Comparison of ENCODE assay signal across 10 cellular contexts in genomic region chr6:157460182-157460999, GRCh38.
DNase-seq lines count a peak whose midpoint lies in the region; TF ChIP-seq lines count a peak whose summit lies in the region.
"Had no signal": no experiment of that assay in that cellular context is flagged by ENCODE, and none has a peak within 500 bp of the region (broad histone marks: within the 10 kb centered on the region; RNA-seq: fewer than 3 reads in every experiment).

No MANE protein-coding gene starts in this region.

- no peak overlapping the region for H3K23ac ChIP-seq in trophoblast cell (ENCODE audit: low read length)

- H3K4me1 ChIP-seq in HEK293 (ENCODE audit: control insufficient read depth, insufficient read depth, low read length), result peaks cover 11% of the 10 kb centered on the region
- H3K4me1 ChIP-seq in trophoblast cell (ENCODE audit: control insufficient read depth in 1 of 2, insufficient read depth in 2 of 2, low read length in 2 of 2), result peaks cover 6 to 25% of the 10 kb centered on the region in 2 experiments

- H3K4ac ChIP-seq in trophoblast cell (ENCODE audit: low read depth, low read length), result no peak overlapping the region

- no peak overlapping the region for H4K8ac ChIP-seq in trophoblast cell (ENCODE audit: low read depth, low read length)

- H2AK5ac ChIP-seq in trophoblast cell (ENCODE audit: low read length), result no peak overlapping the region

- no peak overlapping the region for H3K27ac ChIP-seq in HEK293 (ENCODE audit: extremely low read depth, low read depth, low read length)
- no peak overlapping the region for H3K27ac ChIP-seq in trophoblast cell (ENCODE audit: low read depth, low read length)

- CTCF ChIA-PET in activated CD4-positive, alpha-beta T cell treated with anti-CD3 and anti-CD28 coated beads, Interleukin-2, amount 10 ng/mL, durations not matched to agents 7 days and 5 days (lab: Charles Lee), result interaction anchor here (1.8 kb wide), 1 partner anchor 11 kb away, joined by 4 read pairs; no protein-coding TSS in a partner anchor
- CTCF ChIA-PET in HEK293 (lab: Yijun Ruan, JAX), result interaction anchor here (1.0 kb wide), 1 partner anchor 70 kb away, joined by 5 read pairs; no protein-coding TSS in a partner anchor
- CTCF ChIA-PET in activated CD4-positive, alpha-beta memory T cell treated with anti-CD3 and anti-CD28 coated beads, Interleukin-2, amount 10 ng/mL, durations not matched to agents 7 days and 5 days (lab: Charles Lee), result no interaction called here

- H2AFZ ChIP-seq in trophoblast cell (ENCODE audit: insufficient read depth, low read length, poor library complexity), result no peak overlapping the region

- peaks cover 6% of the 10 kb centered on the region for H3K79me1 ChIP-seq in trophoblast cell (ENCODE audit: low read length)

- H3K27ac Mint-ChIP-seq in activated CD4-positive, alpha-beta T cell treated with anti-CD3 and anti-CD28 coated beads, Interleukin-2, amount 10 ng/mL, durations not matched to agents 7 days and 5 days, result peak overlapping the region; percentile 58
- H3K27ac Mint-ChIP-seq in activated CD4-positive, alpha-beta memory T cell treated with anti-CD3 and anti-CD28 coated beads, Interleukin-2, amount 10 ng/mL, durations not matched to agents 7 days and 5 days, result peak overlapping the region; percentile 68
- H3K27ac Mint-ChIP-seq in type B pancreatic cell, result no peak overlapping the region

- peak overlapping the region; percentile 33 for H3K9ac ChIP-seq in trophoblast cell (ENCODE audit: low read length)

- TF ChIP-seq CTCF in HEK293 (tag by site-specific recombination; IDR thresholded peaks at IDR 0.05), result no peak
- TF ChIP-seq CTCF in type B pancreatic cell (conservative IDR thresholded peaks at IDR 0.05), result no peak

- peaks cover 13% of the 10 kb centered on the region for H3K36me3 Mint-ChIP-seq in activated CD4-positive, alpha-beta T cell treated with anti-CD3 and anti-CD28 coated beads, Interleukin-2, amount 10 ng/mL, durations not matched to agents 7 days and 5 days (ENCODE audit: low read depth)
- H3K36me3 Mint-ChIP-seq in activated CD4-positive, alpha-beta memory T cell treated with anti-CD3 and anti-CD28 coated beads, Interleukin-2, amount 10 ng/mL, durations not matched to agents 7 days and 5 days (ENCODE audit: low read depth), result peaks cover 8% of the 10 kb centered on the region
- H3K36me3 Mint-ChIP-seq in type B pancreatic cell, result no peaks in the 10 kb centered on the region

- no peak overlapping the region for H3K18ac ChIP-seq in trophoblast cell (ENCODE audit: low read length)

- no peaks in the 10 kb centered on the region for H3K9me3 ChIP-seq in HEK293 (ENCODE audit: control insufficient read depth, insufficient read depth, low read depth, low read length)
- no peaks in the 10 kb centered on the region for H3K9me3 ChIP-seq in trophoblast cell (ENCODE audit: insufficient read depth, low read depth, low read length)

- H3K4me3 Mint-ChIP-seq in activated CD4-positive, alpha-beta T cell treated with anti-CD3 and anti-CD28 coated beads, Interleukin-2, amount 10 ng/mL, durations not matched to agents 7 days and 5 days, result no peak overlapping the region
- no peak overlapping the region for H3K4me3 Mint-ChIP-seq in activated CD4-positive, alpha-beta memory T cell treated with anti-CD3 and anti-CD28 coated beads, Interleukin-2, amount 10 ng/mL, durations not matched to agents 7 days and 5 days
- no peak overlapping the region for H3K4me3 Mint-ChIP-seq in type B pancreatic cell

- POLR2A ChIA-PET in activated CD4-positive, alpha-beta T cell treated with anti-CD3 and anti-CD28 coated beads, Interleukin-2, amount 10 ng/mL, durations not matched to agents 7 days and 5 days (lab: Charles Lee), result no interaction called here
- POLR2A ChIA-PET in HEK293 (lab: Yijun Ruan, JAX), result interaction anchor here (0.6 to 1.3 kb wide), 2 partner anchors 137 to 384 kb away, joined by 3 to 8 read pairs; partner anchors contain the start of gene TMEM242
- POLR2A ChIA-PET in activated CD4-positive, alpha-beta memory T cell treated with anti-CD3 and anti-CD28 coated beads, Interleukin-2, amount 10 ng/mL, durations not matched to agents 7 days and 5 days (lab: Charles Lee), result interaction anchor here (1.4 to 2.9 kb wide), 2 partner anchors 76 to 81 kb away, joined by 6 to 8 read pairs; no protein-coding TSS in a partner anchor

- H3K4me3 ChIP-seq in HEK293 (ENCODE audit: low read depth, low read length), result no peak overlapping the region
- no peak overlapping the region for H3K4me3 ChIP-seq in trophoblast cell (ENCODE audit: low read depth, low read length)

- no peak overlapping the region for H3K14ac ChIP-seq in trophoblast cell (ENCODE audit: low read length)

- H3K27me3 ChIP-seq in trophoblast cell (ENCODE audit: insufficient read depth, low read length), result no peaks in the 10 kb centered on the region

- no peaks in the 10 kb centered on the region for H3K79me2 ChIP-seq in trophoblast cell (ENCODE audit: control insufficient read depth, insufficient read depth, low read length, poor library complexity)

- H3K4me1 Mint-ChIP-seq in activated CD4-positive, alpha-beta T cell treated with anti-CD3 and anti-CD28 coated beads, Interleukin-2, amount 10 ng/mL, durations not matched to agents 7 days and 5 days, result peaks cover 71% of the 10 kb centered on the region
- peaks cover 65% of the 10 kb centered on the region for H3K4me1 Mint-ChIP-seq in activated CD4-positive, alpha-beta memory T cell treated with anti-CD3 and anti-CD28 coated beads, Interleukin-2, amount 10 ng/mL, durations not matched to agents 7 days and 5 days
- peaks cover 39% of the 10 kb centered on the region for H3K4me1 Mint-ChIP-seq in type B pancreatic cell (ENCODE audit: unreplicated experiment)

- H4K12ac ChIP-seq in trophoblast cell (ENCODE audit: low read depth, low read length), result no peak overlapping the region

- H4K91ac ChIP-seq in trophoblast cell (ENCODE audit: low read depth, low read length), result no peak overlapping the region

- H2BK120ac ChIP-seq in trophoblast cell (ENCODE audit: insufficient read depth, low read length, poor library complexity), result no peak overlapping the region

- H3K36me3 ChIP-seq in HEK293 (ENCODE audit: control insufficient read depth in 2 of 2, insufficient read depth in 1 of 2, low read length in 2 of 2), result no peaks in the 10 kb centered on the region
- no peaks in the 10 kb centered on the region for H3K36me3 ChIP-seq in trophoblast cell (ENCODE audit: control insufficient read depth in 1 of 2, insufficient read depth in 2 of 2, low read length in 2 of 2)

- no peaks in the 10 kb centered on the region for H3K9me3 Mint-ChIP-seq in activated CD4-positive, alpha-beta T cell treated with anti-CD3 and anti-CD28 coated beads, Interleukin-2, amount 10 ng/mL, durations not matched to agents 7 days and 5 days
- no peaks in the 10 kb centered on the region for H3K9me3 Mint-ChIP-seq in activated CD4-positive, alpha-beta memory T cell treated with anti-CD3 and anti-CD28 coated beads, Interleukin-2, amount 10 ng/mL, durations not matched to agents 7 days and 5 days
- H3K9me3 Mint-ChIP-seq in type B pancreatic cell, result no peaks in the 10 kb centered on the region

- no peak overlapping the region for H2BK12ac ChIP-seq in trophoblast cell (ENCODE audit: low read length)

- no peak overlapping the region for H3K4me2 ChIP-seq in trophoblast cell (ENCODE audit: low read length)

- no peak overlapping the region for H2BK5ac ChIP-seq in trophoblast cell (ENCODE audit: low read depth, low read length, poor library complexity)

- H3K27me3 Mint-ChIP-seq in activated CD4-positive, alpha-beta T cell treated with anti-CD3 and anti-CD28 coated beads, Interleukin-2, amount 10 ng/mL, durations not matched to agents 7 days and 5 days, result no peaks in the 10 kb centered on the region
- H3K27me3 Mint-ChIP-seq in activated CD4-positive, alpha-beta memory T cell treated with anti-CD3 and anti-CD28 coated beads, Interleukin-2, amount 10 ng/mL, durations not matched to agents 7 days and 5 days, result no peaks in the 10 kb centered on the region
- peaks cover 5% of the 10 kb centered on the region for H3K27me3 Mint-ChIP-seq in type B pancreatic cell

- no CpG with 5 or more reads among the region's 9 CpGs for WGBS in trophoblast cell (ENCODE audit: extremely low coverage, insufficient coverage, insufficient read length)

- DNase-seq in activated CD4-positive, alpha-beta T cell treated with anti-CD3 and anti-CD28 coated beads, Interleukin-2, amount 10 ng/mL, durations not matched to agents 7 days and 5 days, result no peak
- no peak for DNase-seq in activated CD4-positive, alpha-beta T cell treated with anti-CD3 and anti-CD28 coated beads for 4 hours
- DNase-seq in activated CD4-positive, alpha-beta memory T cell treated with anti-CD3 and anti-CD28 coated beads, Interleukin-2, amount 10 ng/mL, durations not matched to agents 7 days and 5 days, result no peak
- DNase-seq in trophoblast cell (peak in 1 of 2 donors; percentile 39), type B pancreatic cell (ENCODE audit: extremely low spot score, unreplicated experiment) (no peak), Ammon's horn (ENCODE audit: low spot score) (no peak)
- DNase-seq in stimulated activated naive CD4-positive, alpha-beta T cell (lab: John Stamatoyannopoulos, UW), result no peak
- DNase-seq: anterior cingulate cortex, NCI-H2081 had no signal

TF ChIP-seq in HEK293, 187 proteins besides CTCF, POLR2A, EP300 and RAD21:
- TF ChIP-seq, protein P1, sequence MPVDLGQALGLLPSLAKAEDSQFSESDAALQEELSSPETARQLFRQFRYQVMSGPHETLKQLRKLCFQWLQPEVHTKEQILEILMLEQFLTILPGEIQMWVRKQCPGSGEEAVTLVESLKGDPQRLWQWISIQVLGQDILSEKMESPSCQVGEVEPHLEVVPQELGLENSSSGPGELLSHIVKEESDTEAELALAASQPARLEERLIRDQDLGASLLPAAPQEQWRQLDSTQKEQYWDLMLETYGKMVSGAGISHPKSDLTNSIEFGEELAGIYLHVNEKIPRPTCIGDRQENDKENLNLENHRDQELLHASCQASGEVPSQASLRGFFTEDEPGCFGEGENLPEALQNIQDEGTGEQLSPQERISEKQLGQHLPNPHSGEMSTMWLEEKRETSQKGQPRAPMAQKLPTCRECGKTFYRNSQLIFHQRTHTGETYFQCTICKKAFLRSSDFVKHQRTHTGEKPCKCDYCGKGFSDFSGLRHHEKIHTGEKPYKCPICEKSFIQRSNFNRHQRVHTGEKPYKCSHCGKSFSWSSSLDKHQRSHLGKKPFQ (tag by site-specific recombination; IDR thresholded peaks at IDR 0.05), result no peak
- TF ChIP-seq, protein P2, sequence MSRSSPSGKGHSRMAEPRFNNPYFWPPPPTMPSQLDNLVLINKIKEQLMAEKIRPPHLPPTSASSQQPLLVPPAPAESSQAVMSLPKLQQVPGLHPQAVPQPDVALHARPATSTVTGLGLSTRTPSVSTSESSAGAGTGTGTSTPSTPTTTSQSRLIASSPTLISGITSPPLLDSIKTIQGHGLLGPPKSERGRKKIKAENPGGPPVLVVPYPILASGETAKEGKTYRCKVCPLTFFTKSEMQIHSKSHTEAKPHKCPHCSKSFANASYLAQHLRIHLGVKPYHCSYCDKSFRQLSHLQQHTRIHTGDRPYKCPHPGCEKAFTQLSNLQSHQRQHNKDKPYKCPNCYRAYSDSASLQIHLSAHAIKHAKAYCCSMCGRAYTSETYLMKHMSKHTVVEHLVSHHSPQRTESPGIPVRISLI (tag by site-specific recombination; IDR thresholded peaks at IDR 0.05), result peak; percentile 92
